Comparison of ENCODE assay signal across 8 cellular contexts in the genomic region with DNA sequence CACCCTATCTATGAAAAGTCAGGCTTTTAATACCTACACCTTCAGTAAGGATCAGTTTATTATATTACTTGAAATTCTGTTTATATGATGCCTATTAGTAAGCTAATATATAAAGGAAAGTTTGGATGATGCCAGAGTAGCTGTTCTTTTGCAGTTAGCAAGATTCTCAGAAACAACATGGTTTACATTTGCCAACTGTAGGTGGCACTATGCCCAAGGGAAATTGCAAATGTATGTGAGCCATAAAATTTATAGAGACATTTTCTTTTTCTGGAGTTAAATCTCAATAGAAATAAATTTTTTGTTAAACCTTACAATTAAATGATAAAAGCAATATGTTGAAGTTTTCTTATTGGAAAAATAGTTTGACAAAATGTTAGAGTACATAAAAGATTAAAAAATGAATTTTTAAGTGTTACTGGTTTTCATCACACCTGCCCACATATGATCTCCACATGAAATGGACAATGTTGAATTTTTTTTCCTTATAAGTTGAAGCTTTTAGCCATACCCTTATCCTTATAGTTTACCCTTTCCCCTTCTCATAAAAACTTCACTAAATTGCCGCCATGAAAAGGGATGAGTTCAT. TPM values are rescaled to one million over a fixed set of nuclear protein-coding genes. Genes with fewer than 3 reads are reported as not detected.
A peak's percentile ranks its signal among the peaks of the same experiment; 100 is the strongest.
DNase-seq lines count a peak whose midpoint lies in the region; ATAC-seq and TF ChIP-seq lines count a peak whose summit lies in the region.

No MANE protein-coding gene starts in this region.

- no peak overlapping the region for H3K9ac ChIP-seq in fibroblast of lung (ENCODE audit: insufficient read depth, low read length)

- DNase-seq in AG04449 (ENCODE audit: low read depth, low spot score) (peak; percentile 5), GM10266 (ENCODE audit: extremely low spot score) (peak; percentile 30), NCI-H2029 treated with DMSO at 0.1 percent for 48 hours (lab: John Stamatoyannopoulos, UW) (peak; percentile 12), fibroblast of lung (ENCODE audit: low read depth in 2 of 2) (peak; percentile 48 to 77), prostate gland (ENCODE audit: low spot score) (peak; percentile 8)
- peak; percentile 64 for DNase-seq in activated CD4-positive, alpha-beta T cell treated with anti-CD3 and anti-CD28 coated beads for 36 hours

- WGBS in prostate gland, result 29% methylated on average over 1 of the region's 1 CpG

- POLR2A ChIA-PET in AG04449 (lab: Yijun Ruan, JAX), result no interaction called here
- POLR2A ChIA-PET in activated CD4-positive, alpha-beta T cell treated with anti-CD3 and anti-CD28 coated beads for 36 hours (lab: Charles Lee), result interaction anchor here (1.2 kb wide), 1 partner anchor 294 kb away, joined by 3 read pairs; no protein-coding TSS in a partner anchor

- H3K27me3 ChIP-seq in fibroblast of lung (ENCODE audit: control insufficient read depth, insufficient read depth, low read length) (no peaks in the 10 kb centered on the region), prostate gland (replicated peaks; ENCODE audit: insufficient read depth) (no peaks in the 10 kb centered on the region)

- H3K27ac ChIP-seq in fibroblast of lung (ENCODE audit: insufficient read depth, low read length) (no peak overlapping the region), prostate gland (no peak overlapping the region)

- H3K4me2 ChIP-seq in fibroblast of lung (ENCODE audit: extremely low read depth, insufficient read depth, low read length), result no peak overlapping the region

- no peaks in the 10 kb centered on the region for H3K4me1 Mint-ChIP-seq in activated CD4-positive, alpha-beta T cell treated with anti-CD3 and anti-CD28 coated beads for 36 hours
- no peaks in the 10 kb centered on the region for H3K4me1 Mint-ChIP-seq in stimulated activated memory B cell treated with anti-CD40 and anti-IgM and Interleukin-4, amounts not matched to agents 10 μg/mL and 1 μg/mL and 100 μg/mL, for 72 hours

- ATAC-seq in activated CD4-positive, alpha-beta T cell treated with anti-CD3 and anti-CD28 coated beads for 36 hours, result no peak
- ATAC-seq in GM21381 (IDR thresholded peaks at IDR 0.05; ENCODE audit: unreplicated experiment), result no peak
- no peak for ATAC-seq in stimulated activated memory B cell treated with anti-CD40 and anti-IgM and Interleukin-4, amounts not matched to agents 10 μg/mL and 1 μg/mL and 100 μg/mL, for 72 hours

- no peak overlapping the region for H2AFZ ChIP-seq in fibroblast of lung (ENCODE audit: low read length)

- H3K27me3 Mint-ChIP-seq in activated CD4-positive, alpha-beta T cell treated with anti-CD3 and anti-CD28 coated beads for 36 hours, result no peaks in the 10 kb centered on the region
- H3K27me3 Mint-ChIP-seq in stimulated activated memory B cell treated with anti-CD40 and anti-IgM and Interleukin-4, amounts not matched to agents 10 μg/mL and 1 μg/mL and 100 μg/mL, for 72 hours, result peaks cover 10% of the 10 kb centered on the region

- H4K20me1 ChIP-seq in fibroblast of lung (ENCODE audit: control insufficient read depth, extremely low read depth, insufficient read depth, low read length), result no peaks in the 10 kb centered on the region

- H3K27ac Mint-ChIP-seq in activated CD4-positive, alpha-beta T cell treated with anti-CD3 and anti-CD28 coated beads for 36 hours, result no peak overlapping the region
- H3K27ac Mint-ChIP-seq in stimulated activated memory B cell treated with anti-CD40 and anti-IgM and Interleukin-4, amounts not matched to agents 10 μg/mL and 1 μg/mL and 100 μg/mL, for 72 hours, result no peak overlapping the region

- H3K4me3 Mint-ChIP-seq in activated CD4-positive, alpha-beta T cell treated with anti-CD3 and anti-CD28 coated beads for 36 hours, result no peak overlapping the region
- no peak overlapping the region for H3K4me3 Mint-ChIP-seq in stimulated activated memory B cell treated with anti-CD40 and anti-IgM and Interleukin-4, amounts not matched to agents 10 μg/mL and 1 μg/mL and 100 μg/mL, for 72 hours

- H3K4me3 ChIP-seq in AG04449 (ENCODE audit: low read depth, low read length) (no peak overlapping the region), fibroblast of lung (replicated peaks in 1 of 4; ENCODE audit: control extremely low read depth in 1 of 4, insufficient read depth in 1 of 4, low read depth in 3 of 4, low read length in 4 of 4) (no peak overlapping the region), prostate gland (no peak overlapping the region)

- H3K79me2 ChIP-seq in fibroblast of lung (ENCODE audit: control insufficient read depth, insufficient read depth, low read length), result no peaks in the 10 kb centered on the region

- H3K36me3 ChIP-seq in fibroblast of lung (ENCODE audit: control insufficient read depth, insufficient read depth, low read length) (no peaks in the 10 kb centered on the region), prostate gland (no peaks in the 10 kb centered on the region)

- no peaks in the 10 kb centered on the region for H3K9me3 Mint-ChIP-seq in activated CD4-positive, alpha-beta T cell treated with anti-CD3 and anti-CD28 coated beads for 36 hours (ENCODE audit: low read depth)
- no peaks in the 10 kb centered on the region for H3K9me3 Mint-ChIP-seq in stimulated activated memory B cell treated with anti-CD40 and anti-IgM and Interleukin-4, amounts not matched to agents 10 μg/mL and 1 μg/mL and 100 μg/mL, for 72 hours

- intact Hi-C loops in activated CD4-positive, alpha-beta T cell treated with anti-CD3 and anti-CD28 coated beads for 36 hours (cut with DNase I, micrococcal nuclease), result loop anchor here (1.0 to 5.0 kb wide), 3 partner anchors 294 to 820 kb away; no protein-coding TSS in a partner anchor
- intact Hi-C loops in prostate gland (cut with DNase I), result no loop called here

- H3K4me1 ChIP-seq in fibroblast of lung (ENCODE audit: control insufficient read depth, extremely low read depth, insufficient read depth, low read length), result no peaks in the 10 kb centered on the region
- H3K4me1 ChIP-seq in prostate gland (replicated peaks), result no peaks in the 10 kb centered on the region

- TF ChIP-seq POLR2A in prostate gland (IDR thresholded peaks at IDR 0.05), result no peak

- H3K36me3 Mint-ChIP-seq in activated CD4-positive, alpha-beta T cell treated with anti-CD3 and anti-CD28 coated beads for 36 hours (ENCODE audit: low read depth), result no peaks in the 10 kb centered on the region
- H3K36me3 Mint-ChIP-seq in stimulated activated memory B cell treated with anti-CD40 and anti-IgM and Interleukin-4, amounts not matched to agents 10 μg/mL and 1 μg/mL and 100 μg/mL, for 72 hours, result no peaks in the 10 kb centered on the region

- TF ChIP-seq CTCF in AG04449 (IDR thresholded peaks at IDR 0.05; ENCODE audit: insufficient read depth, low read length, missing control alignments) (peak; percentile 45), GM10266 (IDR thresholded peaks at IDR 0.05; ENCODE audit: control insufficient read depth, insufficient read depth, low read depth, missing control alignments) (peak; percentile 55), fibroblast of lung (conservative IDR thresholded peaks at IDR 0.05 in 1 of 2, IDR thresholded peaks at IDR 0.05 in 1 of 2; ENCODE audit: low read depth in 1 of 2, low read length in 2 of 2) (peak; percentile 39 to 64), prostate gland (IDR thresholded peaks at IDR 0.05) (peak in 3 of 4 experiments; percentile 24 to 42 (median 39))

- CTCF ChIA-PET in AG04449 (lab: Yijun Ruan, JAX), result interaction anchor here (0.7 to 7.8 kb wide), 34 partner anchors 8 to 748 kb away, joined by 3 to 163 read pairs (median 4); no protein-coding TSS in a partner anchor
- CTCF ChIA-PET in activated CD4-positive, alpha-beta T cell treated with anti-CD3 and anti-CD28 coated beads for 36 hours (lab: Charles Lee), result interaction anchor here (0.5 to 4.0 kb wide), 36 partner anchors 10 to 820 kb away, joined by 3 to 25 read pairs (median 4); a partner anchor contains a TSS

- H3K9me3 ChIP-seq in fibroblast of lung (ENCODE audit: control insufficient read depth, insufficient read depth, low read depth, low read length) (no peaks in the 10 kb centered on the region), prostate gland (no peaks in the 10 kb centered on the region)

RNA-seq across cellular contexts. Expression of a gene that starts 32.1 kb away (rescaled TPM):
- 1 to 10 TPM in 1 of 2 experiments, under 1 TPM in 1; 0.94 to 1.0 TPM for total RNA-seq in activated CD4-positive, alpha-beta T cell treated with anti-CD3 and anti-CD28 coated beads for 36 hours
- total RNA-seq in fibroblast of lung (0.26 and 0.33 TPM in 2 replicates), prostate gland (1 to 10 TPM in 1 of 2 donors, not detected in 1; 1.0 TPM)
- polyA plus RNA-seq in fibroblast of lung, result 0.54 and 1.5 TPM in 2 replicates
- polyA plus RNA-seq in fibroblast of lung (2012), result 0.60 and 1.0 TPM in 2 replicates
- not detected in 2 replicates for polyA minus RNA-seq in fibroblast of lung (ENCODE audit: low replicate concordance)

RNA-seq across cellular contexts. Expression of a gene that starts 48.5 kb away (rescaled TPM):
- not detected for total RNA-seq in activated CD4-positive, alpha-beta T cell treated with anti-CD3 and anti-CD28 coated beads for 36 hours
- total RNA-seq in fibroblast of lung, result not detected in 2 replicates
- polyA plus RNA-seq in fibroblast of lung, result not detected in 2 replicates
- not detected in 2 replicates for polyA plus RNA-seq in fibroblast of lung (2012)
- not detected in 2 replicates for polyA minus RNA-seq in fibroblast of lung (ENCODE audit: low replicate concordance)
- total RNA-seq in prostate gland, result 10 to 100 TPM in 1 of 2 donors, not detected in 1; 16.2 TPM

Comparison
In these comparisons a context has a peak if more than half of its experiments do, and no peak if none do; other contexts are left out.
1. DNase-seq: peak in every context shown above with its lines; median percentile 64 in activated CD4-positive, alpha-beta T cell treated with anti-CD3 and anti-CD28 coated beads for 36 hours; 62 in fibroblast of lung; 30 in GM10266; 12 in NCI-H2029 treated with DMSO at 0.1 percent for 48 hours; 8 in prostate gland; 5 in AG04449.